In genomic region chr15:90703455-90703854, GRCh38 we compare ENCODE assay signal across 3 cellular contexts.
TF ChIP-seq lines count a peak whose summit lies in the region.

No MANE protein-coding gene starts in this region.

TF ChIP-seq in HepG2, 621 proteins besides CTCF, POLR2A, EP300 and RAD21:
- no peak for TF ChIP-seq LBX2 (CRISPR knock-in tag; IDR thresholded peaks at IDR 0.05; ENCODE audit: borderline replicate concordance)
- no peak for TF ChIP-seq HOXA5 (CRISPR knock-in tag; IDR thresholded peaks at IDR 0.05)
- TF ChIP-seq ZNF160 (CRISPR knock-in tag; IDR thresholded peaks at IDR 0.05) = 0 out of 2 replicates have a peak, but pooled peaks have one; percentile 40

TF ChIP-seq in GM23338, 12 proteins besides CTCF, POLR2A, EP300 and RAD21:
- no peak for TF ChIP-seq ZNF462 (CRISPR knock-in tag; IDR thresholded peaks at IDR 0.05)

TF ChIP-seq in K562, 482 proteins besides CTCF, POLR2A, EP300 and RAD21:
- TF ChIP-seq POLR3A (IDR thresholded peaks at IDR 0.05; ENCODE audit: borderline replicate concordance, extremely low read depth, insufficient read depth, insufficient read length) (no peak), HNRNPK (IDR thresholded peaks at IDR 0.05; ENCODE audit: low read depth, low read length, poor library complexity, severe bottlenecking) (no peak), ZMIZ1 (IDR thresholded peaks at IDR 0.05; ENCODE audit: low read depth in 2 of 2, low read length in 2 of 2) (no peak), EHMT2 (IDR thresholded peaks at IDR 0.05) (0 out of 2 replicates have a peak, but pooled peaks have one; percentile 21), ZNF232 (CRISPR knock-in tag; IDR thresholded peaks at IDR 0.05) (no peak), HIVEP1 (CRISPR knock-in tag; IDR thresholded peaks at IDR 0.05) (no peak), HMGN3 (IDR thresholded peaks at IDR 0.05; ENCODE audit: borderline replicate concordance, extremely low read depth, insufficient read length, low read depth, low read length) (no peak), XRCC3 (IDR thresholded peaks at IDR 0.05) (no peak), RBBP5 (IDR thresholded peaks at IDR 0.05; ENCODE audit: borderline replicate concordance, insufficient read depth, low read length, poor library complexity, severe bottlenecking) (no peak), AFF4 (CRISPR knock-in tag; IDR thresholded peaks at IDR 0.05) (no peak), MTA1 (IDR thresholded peaks at IDR 0.05; ENCODE audit: borderline replicate concordance) (no peak), SP2 (IDR thresholded peaks at IDR 0.05; ENCODE audit: extremely low read depth, low read depth, low read length, poor library complexity, severe bottlenecking) (no peak), NONO (IDR thresholded peaks at IDR 0.05; ENCODE audit: low read depth in 2 of 2, low read length in 1 of 2) (no peak), TRIM28 (IDR thresholded peaks at IDR 0.05) (peak; percentile 82; the same call in 1 of the 2 replicates), HDAC8 (tag; IDR thresholded peaks at IDR 0.05) (no peak), ZNF445 (CRISPR knock-in tag; IDR thresholded peaks at IDR 0.05; ENCODE audit: low read depth) (0 out of 2 replicates have a peak, but pooled peaks have one; percentile 49), ZNF280A (IDR thresholded peaks at IDR 0.05; ENCODE audit: low read depth, partially characterized antibody) (peak; percentile 61), ZEB2 (IDR thresholded peaks at IDR 0.05) (0 out of 2 replicates have a peak, but pooled peaks have one; percentile 31), ZNF263 (CRISPR knock-in tag; IDR thresholded peaks at IDR 0.05; ENCODE audit: borderline replicate concordance) (no peak), ZBTB5 (IDR thresholded peaks at IDR 0.05) (no peak), NR3C1 (CRISPR knock-in tag; IDR thresholded peaks at IDR 0.05) (no peak), ZNF224 (CRISPR knock-in tag; IDR thresholded peaks at IDR 0.05) (no peak), TAL1 (IDR thresholded peaks at IDR 0.05) (no peak), ZNF311 (CRISPR knock-in tag; IDR thresholded peaks at IDR 0.05) (no peak), ID3 (CRISPR knock-in tag; IDR thresholded peaks at IDR 0.05) (no peak), ID3 (tag; IDR thresholded peaks at IDR 0.05) (no peak), CHD2 (IDR thresholded peaks at IDR 0.05; ENCODE audit: low read depth, low read length) (no peak), TBP (optimal IDR thresholded peaks at IDR 0.05; ENCODE audit: low read depth, low read length) (no peak), HMBOX1 (IDR thresholded peaks at IDR 0.05) (no peak), SRSF7 (optimal IDR thresholded peaks at IDR 0.05; ENCODE audit: low read depth, low read length) (no peak), ZNF584 (CRISPR knock-in tag; IDR thresholded peaks at IDR 0.05; ENCODE audit: low read depth) (no peak), TRIM24 (IDR thresholded peaks at IDR 0.05) (0 out of 4 replicates have a peak, but pooled peaks of 1 of the 2 experiments have one; percentile 43), ELF2 (CRISPR knock-in tag; IDR thresholded peaks at IDR 0.05) (no peak)
